ENCODE assay signal across 1 cellular context in genomic region chr19:50551713-50552187, GRCh38.
TF ChIP-seq lines count a peak whose summit lies in the region.

No MANE protein-coding gene starts in this region.

TF ChIP-seq in K562, 482 proteins besides CTCF, POLR2A, EP300 and RAD21:
- TF ChIP-seq SRSF7 (optimal IDR thresholded peaks at IDR 0.05; ENCODE audit: low read depth, low read length) (no peak), ETV5 (CRISPR knock-in tag; IDR thresholded peaks at IDR 0.05; ENCODE audit: low read depth) (no peak), ZNF407 (IDR thresholded peaks at IDR 0.05; ENCODE audit: low read depth) (no peak), ZNF263 (CRISPR knock-in tag; IDR thresholded peaks at IDR 0.05; ENCODE audit: borderline replicate concordance) (peak; percentile 51; the same call in 1 of the 2 replicates), RBM39 (optimal IDR thresholded peaks at IDR 0.05; ENCODE audit: low read depth, low read length) (no peak), CHD4 (IDR thresholded peaks at IDR 0.05; ENCODE audit: insufficient read depth, insufficient replicate concordance, low read depth, low read length, poor library complexity, severe bottlenecking) (no peak), EGR1 (conservative IDR thresholded peaks at IDR 0.05) (peak; percentile 64), TFAP4 (CRISPR knock-in tag; IDR thresholded peaks at IDR 0.05; ENCODE audit: borderline replicate concordance) (peak; percentile 36; the same call in 1 of the 2 replicates), KDM1A (IDR thresholded peaks at IDR 0.05) (peak in 1 of 2 experiments; percentile 69; a peak in 1 of 4 replicates), ZBTB40 (IDR thresholded peaks at IDR 0.05) (0 out of 2 replicates have a peak, but pooled peaks have one; percentile 20), ZBTB40 (CRISPR knock-in tag; IDR thresholded peaks at IDR 0.05) (no peak), MAZ (CRISPR knock-in tag; conservative IDR thresholded peaks at IDR 0.05 in 1 of 2, IDR thresholded peaks at IDR 0.05 in 1 of 2) (peak; percentile 22 to 42; a peak in 1 of 4 replicates), VEZF1 (CRISPR knock-in tag; IDR thresholded peaks at IDR 0.05) (peak; percentile 83), MYC (IDR thresholded peaks at IDR 0.05; ENCODE audit: low read depth, low read length) (no peak), MYC (CRISPR knock-in tag; IDR thresholded peaks at IDR 0.05; ENCODE audit: borderline replicate concordance, low read depth) (no peak)
